ENCODE assay signal across 8 cellular contexts in the genomic region with DNA sequence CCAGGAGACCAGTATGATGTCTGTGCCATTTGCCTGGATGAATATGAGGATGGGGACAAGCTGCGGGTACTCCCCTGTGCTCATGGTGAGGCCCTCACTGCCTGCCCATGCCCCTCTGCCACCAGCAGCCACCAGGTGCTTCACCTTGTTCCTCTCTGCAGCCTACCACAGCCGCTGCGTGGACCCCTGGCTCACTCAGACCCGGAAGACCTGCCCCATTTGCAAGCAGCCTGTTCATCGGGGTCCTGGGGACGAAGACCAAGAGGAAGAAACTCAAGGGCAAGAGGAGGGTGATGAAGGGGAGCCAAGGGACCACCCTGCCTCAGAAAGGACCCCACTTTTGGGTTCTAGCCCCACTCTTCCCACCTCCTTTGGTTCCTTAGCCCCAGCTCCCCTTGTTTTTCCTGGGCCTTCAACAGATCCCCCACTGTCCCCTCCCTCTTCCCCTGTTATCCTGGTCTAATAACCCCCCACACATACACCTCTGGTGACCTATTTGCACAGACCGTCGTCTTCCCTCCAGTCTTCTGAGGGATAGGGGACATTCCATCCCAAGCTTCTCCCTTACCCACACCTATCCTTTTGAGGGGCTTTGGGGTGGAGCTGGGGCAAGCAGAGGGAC. TPM values are rescaled to one million over a fixed set of nuclear protein-coding genes. Genes with fewer than 3 reads are reported as not detected.
DNase-seq lines count a peak whose midpoint lies in the region; ATAC-seq and TF ChIP-seq lines count a peak whose summit lies in the region.

No MANE protein-coding gene starts in this region.

- H3K27ac Mint-ChIP-seq in MCF 10A (ENCODE audit: low read depth, unreplicated experiment) = peak overlapping the region; percentile 90
- peak overlapping the region; percentile 87 to 93 for H3K27ac Mint-ChIP-seq in natural killer cell

- ATAC-seq in natural killer cell = no peak
- ATAC-seq in GM18502 (IDR thresholded peaks at IDR 0.05; ENCODE audit: poor library complexity, unreplicated experiment) = no peak
- no peak for ATAC-seq in GM21528 (IDR thresholded peaks at IDR 0.05; ENCODE audit: low FRiP score, unreplicated experiment)

- no peaks in the 10 kb centered on the region for H3K27me3 Mint-ChIP-seq in MCF 10A (ENCODE audit: insufficient read depth, unreplicated experiment)
- peaks cover 0 to 2% of the 10 kb centered on the region in 2 donors for H3K27me3 Mint-ChIP-seq in natural killer cell (ENCODE audit: low read depth in 2 of 2)

- H3K36me3 Mint-ChIP-seq in MCF 10A (ENCODE audit: insufficient read depth, unreplicated experiment) = peaks cover 68% of the 10 kb centered on the region
- peaks cover 14% of the 10 kb centered on the region for H3K36me3 Mint-ChIP-seq in natural killer cell

- POLR2A ChIA-PET in MCF 10A (lab: Yijun Ruan, JAX) = interaction anchor here (0.6 to 21.5 kb wide), 3 partner anchors 23 to 145 kb away, joined by 3 to 639 read pairs (median 182); a partner anchor contains a TSS

- intact Hi-C loops in MCF 10A (cut with micrococcal nuclease) = no loop called here
- intact Hi-C loops in natural killer cell (cut with micrococcal nuclease) = loop anchor here (2.0 to 5.0 kb wide), 2 partner anchors 44 to 473 kb away; a partner anchor contains a TSS

- CTCF ChIA-PET in MCF 10A (lab: Yijun Ruan, JAX) = interaction anchor here (0.7 to 1.7 kb wide), 2 partner anchors 35 kb away, joined by 3 to 5 read pairs; no protein-coding TSS in a partner anchor

- DNase-seq in AG10803 (ENCODE audit: low read depth) (no peak), NAMALWA (ENCODE audit: low spot score) (peak; percentile 33), MCF 10A (ENCODE audit: unreplicated experiment) (no peak), natural killer cell (no peak), HT-29 (ENCODE audit: low spot score) (no peak), AG20443 (ENCODE audit: low spot score) (no peak)

- peaks cover 59% of the 10 kb centered on the region for H3K4me1 Mint-ChIP-seq in MCF 10A (ENCODE audit: insufficient read depth, unreplicated experiment)
- peaks cover 65 to 79% of the 10 kb centered on the region in 2 donors for H3K4me1 Mint-ChIP-seq in natural killer cell

- peak overlapping the region; percentile 97 for H3K4me3 ChIP-seq in AG10803 (ENCODE audit: low read length)

- H3K9me3 Mint-ChIP-seq in MCF 10A (ENCODE audit: unreplicated experiment) (no peaks in the 10 kb centered on the region), natural killer cell (no peaks in the 10 kb centered on the region)

- peak overlapping the region; percentile 74 for H3K4me3 Mint-ChIP-seq in MCF 10A (ENCODE audit: unreplicated experiment)
- H3K4me3 Mint-ChIP-seq in natural killer cell = peak overlapping the region; percentile 91

- no TSS peak for BruUV-seq in MCF 10A (replicated peaks; lab: Mats Ljungman, UMichigan)

- TF ChIP-seq CTCF in AG10803 (conservative IDR thresholded peaks at IDR 0.05; ENCODE audit: low read length) (no peak), MCF 10A (IDR thresholded peaks at IDR 0.05; ENCODE audit: unreplicated experiment) (no peak), natural killer cell (IDR thresholded peaks at IDR 0.05) (no peak)

RNA-seq across cellular contexts. Expression of a gene that starts 3.7 kb away (rescaled TPM):
- 1,010 and 1,106 TPM in 2 replicates for total RNA-seq in MCF 10A (2022)
- total RNA-seq in natural killer cell = 1,000 to 10,000 TPM; 1,278 to 1,379 (median 1,308) TPM
- 2,317 and 2,656 TPM in 2 replicates for total RNA-seq in HT-29 (2014; rRNA removed; shearing (Covaris generic))

RNA-seq across cellular contexts. Expression of a gene that starts 4.6 kb away (rescaled TPM):
- total RNA-seq in MCF 10A (2022) = 100.0 and 109 TPM in 2 replicates
- 100 to 1,000 TPM; 149 to 189 (median 177) TPM for total RNA-seq in natural killer cell
- 51.1 and 62.9 TPM in 2 replicates for total RNA-seq in HT-29 (2014; rRNA removed; shearing (Covaris generic))

RNA-seq across cellular contexts. Expression of a gene that starts 4.8 kb away (rescaled TPM):
- total RNA-seq in MCF 10A (2022) = 46.8 and 54.5 TPM in 2 replicates
- 10 to 100 TPM; 34.7 to 47.5 (median 42.5) TPM for total RNA-seq in natural killer cell
- 58.8 and 83.6 TPM in 2 replicates for total RNA-seq in HT-29 (2014; rRNA removed; shearing (Covaris generic))

RNA-seq across cellular contexts. Expression of a gene that starts 6.3 kb away (rescaled TPM):
- total RNA-seq in MCF 10A (2022) = 19.0 and 20.2 TPM in 2 replicates
- total RNA-seq in natural killer cell = 10 to 100 TPM; 26.1 to 28.4 (median 26.6) TPM
- total RNA-seq in HT-29 (2014; rRNA removed; shearing (Covaris generic)) = 2.8 and 4.7 TPM in 2 replicates

RNA-seq across cellular contexts. Expression of a gene that starts 12.6 kb away (rescaled TPM):
- total RNA-seq in MCF 10A (2022) (not detected in 2 replicates), natural killer cell (1 to 10 TPM in 2 of 3 donors, under 1 TPM in 1; 0.25 to 4.3 (median 2.2) TPM)
- total RNA-seq in HT-29 (2014; rRNA removed; shearing (Covaris generic)) = not detected in 2 replicates
